In the genomic region with DNA sequence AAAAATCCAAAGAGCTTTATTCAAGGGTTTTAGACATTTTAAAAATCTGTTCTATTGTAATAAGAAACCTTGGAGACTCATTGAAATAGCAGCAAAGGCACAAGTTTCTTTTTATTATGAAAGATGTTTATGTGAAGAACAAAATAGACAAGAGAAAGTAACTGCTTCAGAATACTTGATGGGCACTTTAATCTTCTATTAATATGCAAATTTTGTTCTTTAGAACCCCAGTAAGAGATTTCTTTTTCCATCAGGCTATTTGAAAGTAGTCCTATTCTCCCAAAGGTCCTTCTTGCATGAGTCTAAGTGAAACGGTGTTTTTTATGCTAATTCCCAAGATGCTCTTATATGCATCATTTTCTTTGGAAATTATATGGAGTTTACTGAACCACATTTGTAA, we compare ENCODE assay signal across 21 cellular contexts.
A peak's percentile ranks its signal among the peaks of the same experiment; 100 is the strongest.
DNase-seq lines count a peak whose midpoint lies in the region; ATAC-seq and TF ChIP-seq lines count a peak whose summit lies in the region.
"Had no signal": no experiment of that assay in that cellular context is flagged by ENCODE, and none has a peak within 500 bp of the region (broad histone marks: within the 10 kb centered on the region; RNA-seq: fewer than 3 reads in every experiment).

No MANE protein-coding gene starts in this region.

- peak overlapping the region; percentile 52 for H2AFZ ChIP-seq in ACC112 (ENCODE audit: low read length, unreplicated experiment)
- peak overlapping the region; percentile 8 for H2AFZ ChIP-seq in smooth muscle cell (ENCODE audit: low read depth)

- H3K9ac ChIP-seq in HUES64 (ENCODE audit: low read depth, low read length), result no peak overlapping the region
- no peak overlapping the region for H3K9ac ChIP-seq in smooth muscle cell (ENCODE audit: low read depth)
- H3K9ac ChIP-seq: BLaER1 treated with 17β-estradiol and CSF1 and Interleukin-3, amounts not matched to agents 10 nM and 100 nM had no signal

- H3K4me2 ChIP-seq in smooth muscle cell, result no peak overlapping the region
- H3K4me2 ChIP-seq: BLaER1 treated with 17β-estradiol and CSF1 and Interleukin-3, amounts not matched to agents 10 nM and 100 nM had no signal

- TF ChIP-seq CTCF in smooth muscle cell (IDR thresholded peaks at IDR 0.05; ENCODE audit: borderline replicate concordance, insufficient read depth, poor library complexity, severe bottlenecking), result no peak

- peaks cover 13% of the 10 kb centered on the region for H3K9me3 ChIP-seq in HUES64 (ENCODE audit: insufficient read depth, low read depth, low read length)
- H3K9me3 ChIP-seq in smooth muscle cell (replicated peaks; ENCODE audit: low read depth), result no peaks in the 10 kb centered on the region
- H3K9me3 ChIP-seq in right cardiac atrium (ENCODE audit: control insufficient read depth, low read length), result no peaks in the 10 kb centered on the region
- H3K9me3 ChIP-seq: BE2C had no signal

- H3K36me3 ChIP-seq in ACC112 (ENCODE audit: insufficient read depth, low read length), result no peaks in the 10 kb centered on the region
- H3K36me3 ChIP-seq in HUES64 (ENCODE audit: insufficient read depth, low read length), result no peaks in the 10 kb centered on the region
- no peaks in the 10 kb centered on the region for H3K36me3 ChIP-seq in smooth muscle cell (ENCODE audit: low read depth)
- H3K36me3 ChIP-seq: BE2C; BLaER1 treated with 17β-estradiol and CSF1 and Interleukin-3, amounts not matched to agents 10 nM and 100 nM; HAP-1 had no signal

- intact Hi-C loops in right cardiac atrium (cut with DNase I), result no loop called here

- no peak overlapping the region for H3K4me3 ChIP-seq in ACC112 (ENCODE audit: low read depth, low read length)
- no peak overlapping the region for H3K4me3 ChIP-seq in HUES64 (ENCODE audit: low read length)
- H3K4me3 ChIP-seq in smooth muscle cell, result no peak overlapping the region
- H3K4me3 ChIP-seq in right cardiac atrium (ENCODE audit: low read length), result no peak overlapping the region
- H3K4me3 ChIP-seq: BLaER1 treated with 17β-estradiol and CSF1 and Interleukin-3, amounts not matched to agents 10 nM and 100 nM; HAP-1 had no signal

- no peaks in the 10 kb centered on the region for H3K79me2 ChIP-seq in ACC112 (ENCODE audit: control insufficient read depth, insufficient read depth, low read length, unreplicated experiment)
- H3K79me2 ChIP-seq in smooth muscle cell (ENCODE audit: low read depth), result no peaks in the 10 kb centered on the region

- H4K20me1 ChIP-seq in smooth muscle cell (ENCODE audit: low read depth), result no peaks in the 10 kb centered on the region
- H4K20me1 ChIP-seq: BLaER1 treated with 17β-estradiol and CSF1 and Interleukin-3, amounts not matched to agents 10 nM and 100 nM had no signal

- 40% methylated on average over 1 of the region's 1 CpG for WGBS in HUES64
- WGBS in smooth muscle cell (ENCODE audit: low lambda C conversion rate), result 56% methylated on average over 1 of the region's 1 CpG
- WGBS in right cardiac atrium, result 40% methylated on average over 1 of the region's 1 CpG

- H3K4me1 ChIP-seq in ACC112 (ENCODE audit: control insufficient read depth, insufficient read depth, low read length, unreplicated experiment), result no peaks in the 10 kb centered on the region
- H3K4me1 ChIP-seq in HUES64 (ENCODE audit: insufficient read depth, low read length), result peaks cover 32% of the 10 kb centered on the region
- H3K4me1 ChIP-seq in smooth muscle cell (ENCODE audit: low read depth), result no peaks in the 10 kb centered on the region
- no peaks in the 10 kb centered on the region for H3K4me1 ChIP-seq in right cardiac atrium (ENCODE audit: control insufficient read depth, insufficient read depth, low read length)
- H3K4me1 ChIP-seq: BE2C; BLaER1 treated with 17β-estradiol and CSF1 and Interleukin-3, amounts not matched to agents 10 nM and 100 nM had no signal

- ATAC-seq in right cardiac atrium (no peak), HG03095 (IDR thresholded peaks at IDR 0.05; ENCODE audit: unreplicated experiment) (no peak)

- peaks cover 3% of the 10 kb centered on the region for H3F3A ChIP-seq in smooth muscle cell (ENCODE audit: low read depth)

- H3K27me3 ChIP-seq in ACC112 (ENCODE audit: insufficient read depth, low read length) (no peaks in the 10 kb centered on the region), HUES64 (ENCODE audit: insufficient read depth, low read length) (no peaks in the 10 kb centered on the region), smooth muscle cell (ENCODE audit: low read depth) (no peaks in the 10 kb centered on the region), right cardiac atrium (ENCODE audit: control insufficient read depth, insufficient read depth) (no peaks in the 10 kb centered on the region)
- H3K27me3 ChIP-seq: BE2C; BLaER1 treated with 17β-estradiol and CSF1 and Interleukin-3, amounts not matched to agents 10 nM and 100 nM had no signal

- no peak overlapping the region for H3K27ac ChIP-seq in ACC112 (ENCODE audit: low read depth, low read length)
- H3K27ac ChIP-seq in HUES64 (ENCODE audit: low read depth, low read length), result peak overlapping the region; percentile 24; the same call in 1 of the 2 replicates
- H3K27ac ChIP-seq in smooth muscle cell (ENCODE audit: low read depth), result no peak overlapping the region
- no peak overlapping the region for H3K27ac ChIP-seq in right cardiac atrium (ENCODE audit: low read length)
- H3K27ac ChIP-seq: 22Rv1; BLaER1 treated with 17β-estradiol and CSF1 and Interleukin-3, amounts not matched to agents 10 nM and 100 nM had no signal

- peak; percentile 6 for DNase-seq in globus pallidus (ENCODE audit: low spot score)
- DNase-seq in smooth muscle cell (lab: John Stamatoyannopoulos, UW; ENCODE audit: unreplicated experiment), result no peak
- DNase-seq in right cardiac atrium, result no peak
- DNase-seq in kidney tubule cell (ENCODE audit: low spot score), result no peak
- DNase-seq: ACHN; AML-193; BE2C; Calu3; CD4-positive, alpha-beta T cell; CD8-positive, alpha-beta memory T cell; DMS53; DMS79 treated with DMSO at 0.1 percent for 48 hours; GF-D8; GOT3; HFFc6 had no signal
